ENCODE assay signal across 34 cellular contexts in genomic region chr5:107447587-107447986, GRCh38.
"Had no signal": no experiment of that assay in that cellular context is flagged by ENCODE, and none has a peak within 500 bp of the region (broad histone marks: within the 10 kb centered on the region; RNA-seq: fewer than 3 reads in every experiment).

No MANE protein-coding gene starts in this region.

- H3K4me3 ChIP-seq: adrenal gland, body of pancreas, esophagus muscularis mucosa, gastrocnemius medialis, heart left ventricle had no signal

- H3K4me1 ChIP-seq: adrenal gland, body of pancreas, gastrocnemius medialis had no signal

- H3K4me3 Mint-ChIP-seq: activated CD4-positive, alpha-beta memory T cell treated with anti-CD3 and anti-CD28 coated beads, Interleukin-2, amount 10 ng/mL, durations not matched to agents 7 days and 5 days; activated CD4-positive, alpha-beta T cell treated with anti-CD3 and anti-CD28 coated beads, Interleukin-2, amount 10 ng/mL, durations not matched to agents 7 days and 5 days; activated naive CD4-positive, alpha-beta T cell treated with anti-CD3 and anti-CD28 coated beads, Interleukin-2, amount 50 U/mL, for 24 hours; activated naive CD8-positive, alpha-beta T cell treated with anti-CD3 and anti-CD28 coated beads for 36 hours; activated naive CD8-positive, alpha-beta T cell treated with anti-CD3 and anti-CD28 coated beads, Interleukin-2, amount 50 U/mL, for 24 hours; activated T-cell treated with anti-CD3 and anti-CD28 coated beads, Interleukin-2, amount 50 U/mL, for 24 hours; activated T-cell treated with anti-CD3 and anti-CD28 coated beads, Interleukin-2, amount 50 U/mL, for 72 hours; activated T-helper 17 cell treated with anti-CD3 and anti-CD28 coated beads, Interleukin-2, amount 50 U/mL, for 72 hours; effector memory CD8-positive, alpha-beta T cell had no signal

- H3K36me3 ChIP-seq: adrenal gland, esophagus muscularis mucosa, gastrocnemius medialis, heart left ventricle had no signal

- H3K9me3 ChIP-seq: adrenal gland, body of pancreas, esophagus muscularis mucosa, gastrocnemius medialis had no signal

- H3K27ac Mint-ChIP-seq: activated CD4-positive, alpha-beta memory T cell treated with anti-CD3 and anti-CD28 coated beads, Interleukin-2, amount 10 ng/mL, durations not matched to agents 7 days and 5 days; activated CD4-positive, alpha-beta T cell treated with anti-CD3 and anti-CD28 coated beads, Interleukin-2, amount 10 ng/mL, durations not matched to agents 7 days and 5 days; activated naive CD4-positive, alpha-beta T cell treated with anti-CD3 and anti-CD28 coated beads, Interleukin-2, amount 50 U/mL, for 24 hours; activated naive CD8-positive, alpha-beta T cell treated with anti-CD3 and anti-CD28 coated beads for 36 hours; activated naive CD8-positive, alpha-beta T cell treated with anti-CD3 and anti-CD28 coated beads, Interleukin-2, amount 50 U/mL, for 24 hours; activated T-cell treated with anti-CD3 and anti-CD28 coated beads, Interleukin-2, amount 50 U/mL, for 24 hours; activated T-cell treated with anti-CD3 and anti-CD28 coated beads, Interleukin-2, amount 50 U/mL, for 72 hours; activated T-helper 17 cell treated with anti-CD3 and anti-CD28 coated beads, Interleukin-2, amount 50 U/mL, for 72 hours had no signal

- DNase-seq: activated CD4-positive, alpha-beta memory T cell treated with anti-CD3 and anti-CD28 coated beads, Interleukin-2, amount 10 ng/mL, durations not matched to agents 7 days and 5 days; activated CD4-positive, alpha-beta T cell treated with anti-CD3 and anti-CD28 coated beads for 4 hours; activated CD4-positive, alpha-beta T cell treated with anti-CD3 and anti-CD28 coated beads, Interleukin-2, amount 10 ng/mL, durations not matched to agents 7 days and 5 days; activated CD4-positive, alpha-beta T cell treated with anti-CD3 and anti-CD28 coated beads, Interleukin-2, amount 50 U/mL, for 4 hours; activated CD4-positive, CD25-positive, alpha-beta regulatory T cell; activated CD4-positive, CD25-positive, alpha-beta regulatory T cell treated with anti-CD3 and anti-CD28 coated beads, Interleukin-2, amount 50 U/mL, for 72 hours; activated CD8-positive, alpha-beta memory T cell treated with anti-CD3 and anti-CD28 coated beads, Interleukin-2, amount 50 U/mL, for 48 hours; activated effector memory CD4-positive, alpha-beta T cell treated with Interleukin-2 at 50 U/mL for 16 hours; activated gamma-delta T cell treated with Interleukin-2 at 50 U/mL for 16 hours; activated naive CD4-positive, alpha-beta T cell treated with Interleukin-2 at 50 U/mL for 16 hours; activated naive CD8-positive, alpha-beta T cell treated with anti-CD3 and anti-CD28 coated beads for 36 hours; activated naive CD8-positive, alpha-beta T cell treated with anti-CD3 and anti-CD28 coated beads, Interleukin-2, amount 50 U/mL, for 24 hours; activated T-cell treated with anti-CD3 and anti-CD28 coated beads for 4 hours; activated T-cell treated with anti-CD3 and anti-CD28 coated beads, Interleukin-2, amount 50 U/mL, for 24 hours; activated T-cell treated with anti-CD3 and anti-CD28 coated beads, Interleukin-2, amount 50 U/mL, for 72 hours; adrenal gland; amygdala; aorta; body of pancreas; caudate nucleus; cortex of kidney; dermis blood vessel endothelial cell; effector CD4-positive, alpha-beta T cell; effector memory CD8-positive, alpha-beta T cell; erythroblast; foreskin keratinocyte; gastrocnemius medialis; glutamatergic neuron; heart left ventricle; T-helper 2 cell had no signal

- H3K27me3 Mint-ChIP-seq: activated naive CD4-positive, alpha-beta T cell treated with anti-CD3 and anti-CD28 coated beads, Interleukin-2, amount 50 U/mL, for 24 hours; effector memory CD8-positive, alpha-beta T cell had no signal

- H3K4me1 Mint-ChIP-seq: activated CD4-positive, alpha-beta memory T cell treated with anti-CD3 and anti-CD28 coated beads, Interleukin-2, amount 10 ng/mL, durations not matched to agents 7 days and 5 days; activated CD4-positive, alpha-beta T cell treated with anti-CD3 and anti-CD28 coated beads, Interleukin-2, amount 10 ng/mL, durations not matched to agents 7 days and 5 days; activated naive CD4-positive, alpha-beta T cell treated with anti-CD3 and anti-CD28 coated beads, Interleukin-2, amount 50 U/mL, for 24 hours; activated naive CD8-positive, alpha-beta T cell treated with anti-CD3 and anti-CD28 coated beads for 36 hours; activated naive CD8-positive, alpha-beta T cell treated with anti-CD3 and anti-CD28 coated beads, Interleukin-2, amount 50 U/mL, for 24 hours; activated T-helper 17 cell treated with anti-CD3 and anti-CD28 coated beads, Interleukin-2, amount 50 U/mL, for 72 hours had no signal

- H3K27ac ChIP-seq: adrenal gland, body of pancreas, esophagus muscularis mucosa, foreskin keratinocyte, gastrocnemius medialis, heart left ventricle had no signal

- H3K27me3 ChIP-seq: adrenal gland, body of pancreas, esophagus muscularis mucosa, foreskin keratinocyte, gastrocnemius medialis, heart left ventricle had no signal

- H3K36me3 Mint-ChIP-seq: activated naive CD4-positive, alpha-beta T cell treated with anti-CD3 and anti-CD28 coated beads, Interleukin-2, amount 50 U/mL, for 24 hours; activated naive CD8-positive, alpha-beta T cell treated with anti-CD3 and anti-CD28 coated beads for 36 hours had no signal

- ATAC-seq: activated naive CD8-positive, alpha-beta T cell treated with anti-CD3 and anti-CD28 coated beads, Interleukin-2, amount 50 U/mL, for 24 hours; activated T-cell treated with anti-CD3 and anti-CD28 coated beads, Interleukin-2, amount 50 U/mL, for 72 hours; activated T-helper 17 cell treated with anti-CD3 and anti-CD28 coated beads, Interleukin-2, amount 50 U/mL, for 72 hours; body of pancreas; effector memory CD8-positive, alpha-beta T cell; foreskin keratinocyte; gastrocnemius medialis; heart left ventricle had no signal

- H3K9me3 Mint-ChIP-seq: activated CD4-positive, alpha-beta memory T cell treated with anti-CD3 and anti-CD28 coated beads, Interleukin-2, amount 10 ng/mL, durations not matched to agents 7 days and 5 days; activated CD4-positive, alpha-beta T cell treated with anti-CD3 and anti-CD28 coated beads, Interleukin-2, amount 10 ng/mL, durations not matched to agents 7 days and 5 days; activated T-cell treated with anti-CD3 and anti-CD28 coated beads, Interleukin-2, amount 50 U/mL, for 24 hours; activated T-helper 17 cell treated with anti-CD3 and anti-CD28 coated beads, Interleukin-2, amount 50 U/mL, for 72 hours had no signal

- FAIRE-seq: colon had no signal
